Comparison of ENCODE assay signal across 8 cellular contexts in genomic region chr14:100486025-100486828, GRCh38.
DNase-seq lines count a peak whose midpoint lies in the region; ATAC-seq, FAIRE-seq and TF ChIP-seq lines count a peak whose summit lies in the region.

No MANE protein-coding gene starts in this region.

- H3K27ac Mint-ChIP-seq in osteocyte (ENCODE audit: unreplicated experiment): peak overlapping the region; percentile 92

- no peak for ATAC-seq in activated CD4-positive, CD25-positive, alpha-beta regulatory T cell treated with anti-CD3 and anti-CD28 coated beads, Interleukin-2, amount 50 U/mL, for 24 hours
- ATAC-seq in HG02981 (IDR thresholded peaks at IDR 0.05; ENCODE audit: unreplicated experiment): peak; percentile 58

- peaks cover 50% of the 10 kb centered on the region for H3K4me1 Mint-ChIP-seq in osteocyte (ENCODE audit: unreplicated experiment)

- H3K4me3 Mint-ChIP-seq in osteocyte (ENCODE audit: unreplicated experiment): peak overlapping the region; percentile 47

- H3K36me3 Mint-ChIP-seq in osteocyte (ENCODE audit: unreplicated experiment): peaks cover 2% of the 10 kb centered on the region

- H3K9me3 Mint-ChIP-seq in osteocyte (ENCODE audit: unreplicated experiment): no peaks in the 10 kb centered on the region

- TF ChIP-seq CTCF in osteocyte (IDR thresholded peaks at IDR 0.05) (no peak), D721Med (IDR thresholded peaks at IDR 0.05; ENCODE audit: insufficient read depth, missing control alignments) (no peak)

- H3K27me3 Mint-ChIP-seq in osteocyte (ENCODE audit: unreplicated experiment): no peaks in the 10 kb centered on the region

- FAIRE-seq in D721Med (lab: Jason Lieb, UNC): no peak

- DNase-seq in activated CD4-positive, CD25-positive, alpha-beta regulatory T cell (lab: John Stamatoyannopoulos, UW): peak in 3 of 4 experiments; percentile 16 to 28 (median 25)
- DNase-seq in NCI-H446 treated with DMSO at 0.1 percent for 48 hours (lab: John Stamatoyannopoulos, UW) (peak; percentile 64), erythroblast (lab: John Stamatoyannopoulos, UW) (peak; percentile 52 to 66), osteocyte (ENCODE audit: extremely low spot score, unreplicated experiment) (peak; percentile 94), D721Med (ENCODE audit: insufficient read length, low spot score) (no peak)
- peak; percentile 7 to 48 for DNase-seq in activated CD8-positive, alpha-beta memory T cell treated with anti-CD3 and anti-CD28 coated beads for 1 hour (ENCODE audit: extremely low read depth in 1 of 2, low read depth in 1 of 2)

- no peak for TF ChIP-seq POLR2A in erythroblast (IDR thresholded peaks at IDR 0.05; ENCODE audit: low read length)
